ENCODE assay signal across 2 cellular contexts in the genomic region with DNA sequence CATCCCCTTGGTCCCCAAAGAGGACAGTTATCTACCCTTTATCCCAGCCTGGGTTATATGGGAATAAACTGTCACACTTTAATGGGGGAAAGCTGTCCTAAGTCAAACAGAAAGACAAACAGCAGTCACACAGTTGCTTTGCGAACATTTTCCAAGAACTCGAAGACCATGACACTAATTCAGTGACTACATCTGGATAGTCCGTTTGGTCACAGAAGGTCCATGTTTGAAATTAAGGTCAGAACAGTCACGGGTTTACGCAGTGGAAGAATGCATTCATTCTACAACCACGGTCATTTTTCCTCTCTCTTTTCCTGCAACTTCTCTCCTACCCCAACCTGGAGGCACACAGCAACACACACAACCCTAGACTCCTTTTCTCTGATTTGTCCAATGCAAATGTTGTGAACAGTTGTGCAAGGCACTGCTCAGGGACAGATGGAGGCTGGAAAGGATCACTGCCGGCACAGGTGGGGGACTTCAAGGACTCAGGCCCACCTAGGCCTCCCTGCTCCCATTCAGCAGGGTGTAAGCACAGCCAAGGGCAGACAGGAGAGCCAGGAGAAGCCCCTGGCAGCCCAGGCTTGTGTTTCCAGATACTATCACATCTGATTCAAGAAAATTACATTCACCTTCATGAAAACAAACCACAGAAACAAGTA.
TF ChIP-seq lines count a peak whose summit lies in the region.

No MANE protein-coding gene starts in this region.

TF ChIP-seq in GM23338, 12 proteins besides CTCF, POLR2A, EP300 and RAD21 (continued from another document):
- TF ChIP-seq JUNB (IDR thresholded peaks at IDR 0.05; ENCODE audit: unreplicated experiment) (no peak), CREB1 (CRISPR knock-in tag; IDR thresholded peaks at IDR 0.05; ENCODE audit: low read depth) (no peak), EZH2 (IDR thresholded peaks at IDR 0.05; ENCODE audit: low read depth, unreplicated experiment) (no peak)
- TF ChIP-seq, protein P1, sequence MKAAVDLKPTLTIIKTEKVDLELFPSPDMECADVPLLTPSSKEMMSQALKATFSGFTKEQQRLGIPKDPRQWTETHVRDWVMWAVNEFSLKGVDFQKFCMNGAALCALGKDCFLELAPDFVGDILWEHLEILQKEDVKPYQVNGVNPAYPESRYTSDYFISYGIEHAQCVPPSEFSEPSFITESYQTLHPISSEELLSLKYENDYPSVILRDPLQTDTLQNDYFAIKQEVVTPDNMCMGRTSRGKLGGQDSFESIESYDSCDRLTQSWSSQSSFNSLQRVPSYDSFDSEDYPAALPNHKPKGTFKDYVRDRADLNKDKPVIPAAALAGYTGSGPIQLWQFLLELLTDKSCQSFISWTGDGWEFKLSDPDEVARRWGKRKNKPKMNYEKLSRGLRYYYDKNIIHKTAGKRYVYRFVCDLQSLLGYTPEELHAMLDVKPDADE (IDR thresholded peaks at IDR 0.05): no peak

TF ChIP-seq in WTC11, 78 proteins besides CTCF, POLR2A, EP300 and RAD21 (continued from another document):
- TF ChIP-seq FOXP1 (CRISPR knock-in tag; IDR thresholded peaks at IDR 0.05; ENCODE audit: borderline replicate concordance) (no peak), NFATC4 (CRISPR knock-in tag; IDR thresholded peaks at IDR 0.05) (no peak), ZBTB21 (CRISPR knock-in tag; IDR thresholded peaks at IDR 0.05; ENCODE audit: borderline replicate concordance) (no peak), CREM (CRISPR knock-in tag; IDR thresholded peaks at IDR 0.05) (no peak), ETV6 (CRISPR knock-in tag; IDR thresholded peaks at IDR 0.05) (no peak), ESRRA (CRISPR knock-in tag; IDR thresholded peaks at IDR 0.05; ENCODE audit: borderline replicate concordance) (no peak), GABPB1 (CRISPR knock-in tag; IDR thresholded peaks at IDR 0.05) (no peak), RORB (CRISPR knock-in tag; IDR thresholded peaks at IDR 0.05) (no peak), IRF2 (CRISPR knock-in tag; IDR thresholded peaks at IDR 0.05; ENCODE audit: borderline replicate concordance, low read depth) (no peak), SOX15 (CRISPR knock-in tag; IDR thresholded peaks at IDR 0.05) (no peak), HMGA2 (CRISPR knock-in tag; IDR thresholded peaks at IDR 0.05) (no peak), ZNF232 (CRISPR knock-in tag; IDR thresholded peaks at IDR 0.05) (no peak)
- TF ChIP-seq, protein P2, sequence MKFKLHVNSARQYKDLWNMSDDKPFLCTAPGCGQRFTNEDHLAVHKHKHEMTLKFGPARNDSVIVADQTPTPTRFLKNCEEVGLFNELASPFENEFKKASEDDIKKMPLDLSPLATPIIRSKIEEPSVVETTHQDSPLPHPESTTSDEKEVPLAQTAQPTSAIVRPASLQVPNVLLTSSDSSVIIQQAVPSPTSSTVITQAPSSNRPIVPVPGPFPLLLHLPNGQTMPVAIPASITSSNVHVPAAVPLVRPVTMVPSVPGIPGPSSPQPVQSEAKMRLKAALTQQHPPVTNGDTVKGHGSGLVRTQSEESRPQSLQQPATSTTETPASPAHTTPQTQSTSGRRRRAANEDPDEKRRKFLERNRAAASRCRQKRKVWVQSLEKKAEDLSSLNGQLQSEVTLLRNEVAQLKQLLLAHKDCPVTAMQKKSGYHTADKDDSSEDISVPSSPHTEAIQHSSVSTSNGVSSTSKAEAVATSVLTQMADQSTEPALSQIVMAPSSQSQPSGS (CRISPR knock-in tag; IDR thresholded peaks at IDR 0.05; ENCODE audit: borderline replicate concordance, low read depth): no peak
- TF ChIP-seq, protein P3, sequence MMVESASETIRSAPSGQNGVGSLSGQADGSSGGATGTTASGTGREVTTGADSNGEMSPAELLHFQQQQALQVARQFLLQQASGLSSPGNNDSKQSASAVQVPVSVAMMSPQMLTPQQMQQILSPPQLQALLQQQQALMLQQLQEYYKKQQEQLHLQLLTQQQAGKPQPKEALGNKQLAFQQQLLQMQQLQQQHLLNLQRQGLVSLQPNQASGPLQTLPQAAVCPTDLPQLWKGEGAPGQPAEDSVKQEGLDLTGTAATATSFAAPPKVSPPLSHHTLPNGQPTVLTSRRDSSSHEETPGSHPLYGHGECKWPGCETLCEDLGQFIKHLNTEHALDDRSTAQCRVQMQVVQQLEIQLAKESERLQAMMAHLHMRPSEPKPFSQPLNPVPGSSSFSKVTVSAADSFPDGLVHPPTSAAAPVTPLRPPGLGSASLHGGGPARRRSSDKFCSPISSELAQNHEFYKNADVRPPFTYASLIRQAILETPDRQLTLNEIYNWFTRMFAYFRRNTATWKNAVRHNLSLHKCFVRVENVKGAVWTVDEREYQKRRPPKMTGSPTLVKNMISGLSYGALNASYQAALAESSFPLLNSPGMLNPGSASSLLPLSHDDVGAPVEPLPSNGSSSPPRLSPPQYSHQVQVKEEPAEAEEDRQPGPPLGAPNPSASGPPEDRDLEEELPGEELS (CRISPR knock-in tag; IDR thresholded peaks at IDR 0.05): no peak
- TF ChIP-seq, protein P4, sequence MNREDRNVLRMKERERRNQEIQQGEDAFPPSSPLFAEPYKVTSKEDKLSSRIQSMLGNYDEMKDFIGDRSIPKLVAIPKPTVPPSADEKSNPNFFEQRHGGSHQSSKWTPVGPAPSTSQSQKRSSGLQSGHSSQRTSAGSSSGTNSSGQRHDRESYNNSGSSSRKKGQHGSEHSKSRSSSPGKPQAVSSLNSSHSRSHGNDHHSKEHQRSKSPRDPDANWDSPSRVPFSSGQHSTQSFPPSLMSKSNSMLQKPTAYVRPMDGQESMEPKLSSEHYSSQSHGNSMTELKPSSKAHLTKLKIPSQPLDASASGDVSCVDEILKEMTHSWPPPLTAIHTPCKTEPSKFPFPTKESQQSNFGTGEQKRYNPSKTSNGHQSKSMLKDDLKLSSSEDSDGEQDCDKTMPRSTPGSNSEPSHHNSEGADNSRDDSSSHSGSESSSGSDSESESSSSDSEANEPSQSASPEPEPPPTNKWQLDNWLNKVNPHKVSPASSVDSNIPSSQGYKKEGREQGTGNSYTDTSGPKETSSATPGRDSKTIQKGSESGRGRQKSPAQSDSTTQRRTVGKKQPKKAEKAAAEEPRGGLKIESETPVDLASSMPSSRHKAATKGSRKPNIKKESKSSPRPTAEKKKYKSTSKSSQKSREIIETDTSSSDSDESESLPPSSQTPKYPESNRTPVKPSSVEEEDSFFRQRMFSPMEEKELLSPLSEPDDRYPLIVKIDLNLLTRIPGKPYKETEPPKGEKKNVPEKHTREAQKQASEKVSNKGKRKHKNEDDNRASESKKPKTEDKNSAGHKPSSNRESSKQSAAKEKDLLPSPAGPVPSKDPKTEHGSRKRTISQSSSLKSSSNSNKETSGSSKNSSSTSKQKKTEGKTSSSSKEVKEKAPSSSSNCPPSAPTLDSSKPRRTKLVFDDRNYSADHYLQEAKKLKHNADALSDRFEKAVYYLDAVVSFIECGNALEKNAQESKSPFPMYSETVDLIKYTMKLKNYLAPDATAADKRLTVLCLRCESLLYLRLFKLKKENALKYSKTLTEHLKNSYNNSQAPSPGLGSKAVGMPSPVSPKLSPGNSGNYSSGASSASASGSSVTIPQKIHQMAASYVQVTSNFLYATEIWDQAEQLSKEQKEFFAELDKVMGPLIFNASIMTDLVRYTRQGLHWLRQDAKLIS (CRISPR knock-in tag; IDR thresholded peaks at IDR 0.05; ENCODE audit: borderline replicate concordance): no peak
- TF ChIP-seq, protein P5, sequence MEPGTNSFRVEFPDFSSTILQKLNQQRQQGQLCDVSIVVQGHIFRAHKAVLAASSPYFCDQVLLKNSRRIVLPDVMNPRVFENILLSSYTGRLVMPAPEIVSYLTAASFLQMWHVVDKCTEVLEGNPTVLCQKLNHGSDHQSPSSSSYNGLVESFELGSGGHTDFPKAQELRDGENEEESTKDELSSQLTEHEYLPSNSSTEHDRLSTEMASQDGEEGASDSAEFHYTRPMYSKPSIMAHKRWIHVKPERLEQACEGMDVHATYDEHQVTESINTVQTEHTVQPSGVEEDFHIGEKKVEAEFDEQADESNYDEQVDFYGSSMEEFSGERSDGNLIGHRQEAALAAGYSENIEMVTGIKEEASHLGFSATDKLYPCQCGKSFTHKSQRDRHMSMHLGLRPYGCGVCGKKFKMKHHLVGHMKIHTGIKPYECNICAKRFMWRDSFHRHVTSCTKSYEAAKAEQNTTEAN (CRISPR knock-in tag; IDR thresholded peaks at IDR 0.05): no peak
- TF ChIP-seq, protein P6, sequence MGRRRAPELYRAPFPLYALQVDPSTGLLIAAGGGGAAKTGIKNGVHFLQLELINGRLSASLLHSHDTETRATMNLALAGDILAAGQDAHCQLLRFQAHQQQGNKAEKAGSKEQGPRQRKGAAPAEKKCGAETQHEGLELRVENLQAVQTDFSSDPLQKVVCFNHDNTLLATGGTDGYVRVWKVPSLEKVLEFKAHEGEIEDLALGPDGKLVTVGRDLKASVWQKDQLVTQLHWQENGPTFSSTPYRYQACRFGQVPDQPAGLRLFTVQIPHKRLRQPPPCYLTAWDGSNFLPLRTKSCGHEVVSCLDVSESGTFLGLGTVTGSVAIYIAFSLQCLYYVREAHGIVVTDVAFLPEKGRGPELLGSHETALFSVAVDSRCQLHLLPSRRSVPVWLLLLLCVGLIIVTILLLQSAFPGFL (CRISPR knock-in tag; IDR thresholded peaks at IDR 0.05; ENCODE audit: borderline replicate concordance): no peak
TF ChIP-seq in WTC11: peak in this region for 0.
